ENCODE assay signal across 8 cellular contexts in the genomic region with DNA sequence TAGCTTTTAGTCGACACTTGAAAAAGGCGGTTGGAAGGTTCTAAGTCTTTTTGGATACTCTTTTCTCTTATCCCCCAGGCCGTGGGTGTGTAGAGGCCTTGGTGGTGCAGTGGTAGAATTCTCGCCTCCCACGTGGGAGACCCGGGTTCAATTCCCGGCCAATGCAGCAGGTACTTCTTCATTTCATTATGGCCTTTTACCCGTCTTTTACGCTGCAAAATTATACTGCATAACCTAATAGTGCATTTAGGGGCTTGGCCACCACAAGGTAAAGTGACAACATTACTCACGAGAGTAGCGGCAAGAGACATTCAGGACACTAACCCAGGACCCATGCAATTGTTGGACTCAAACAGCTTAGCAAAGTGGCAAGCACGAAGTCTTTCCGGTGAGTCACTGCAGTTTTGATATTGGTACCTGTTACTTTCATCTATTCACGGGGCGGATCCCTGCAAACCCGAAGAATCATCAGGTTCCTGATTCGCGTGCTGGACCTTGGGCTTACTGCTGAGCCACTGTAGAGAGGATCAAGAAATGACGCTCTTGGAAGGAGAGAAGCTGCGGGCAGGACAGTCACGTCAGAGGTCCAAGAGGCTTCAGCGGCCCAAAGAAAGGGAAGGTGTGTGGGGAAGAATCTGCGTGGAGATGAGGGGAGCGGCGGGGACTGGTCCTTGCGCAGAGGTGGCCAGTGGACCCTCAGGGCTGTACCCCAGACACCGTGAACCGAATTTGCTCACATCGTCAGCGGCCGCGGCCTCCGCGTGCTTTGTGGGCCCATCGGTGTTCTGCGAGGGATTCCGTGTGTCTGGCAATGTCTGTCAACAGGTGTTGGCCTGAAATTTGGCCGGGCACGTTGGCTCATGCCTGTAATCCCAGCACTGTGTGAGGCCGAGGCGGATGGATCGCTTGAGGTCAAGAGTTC. TPM values are rescaled to one million over a fixed set of nuclear protein-coding genes. Genes with fewer than 3 reads are reported as not detected.
DNase-seq lines count a peak whose midpoint lies in the region; ATAC-seq, FAIRE-seq and TF ChIP-seq lines count a peak whose summit lies in the region.

No MANE protein-coding gene starts in this region.

- H4K8ac ChIP-seq in H1 (ENCODE audit: extremely low read depth, insufficient read depth, low read length) = no peak overlapping the region

- no peak overlapping the region for H2BK5ac ChIP-seq in H1 (ENCODE audit: low read depth, low read length)

- no peaks in the 10 kb centered on the region for H3K23me2 ChIP-seq in H1 (ENCODE audit: low read depth, low read length)

- intact Hi-C loops in posterior cingulate gyrus (cut with DNase I) = no loop called here

- no peak overlapping the region for H3K4me2 ChIP-seq in H1 (ENCODE audit: insufficient read depth in 1 of 2, low read depth in 2 of 2, low read length in 2 of 2)

- H3K4me1 Mint-ChIP-seq in WTC11 = 0 out of 2 replicates have a peak, but pooled peaks cover 5% of the 10 kb centered on the region

- no peak for FAIRE-seq in H1 (lab: Jason Lieb, UNC)

- peaks cover 0 to 2% (median 0%) of the 10 kb centered on the region in 4 experiments; a peak in 1 of 7 replicates for H3K27me3 ChIP-seq in H1 (replicated peaks in 1 of 4; ENCODE audit: control insufficient read depth in 3 of 4, extremely low read depth in 1 of 4, insufficient read depth in 3 of 4, low read length in 3 of 4)

- no peak for TF ChIP-seq POLR2A in H1 (IDR thresholded peaks at IDR 0.05; ENCODE audit: control extremely low read depth in 1 of 2, low read depth in 2 of 2, low read length in 2 of 2)

- no peaks in the 10 kb centered on the region for H3K9me3 ChIP-seq in H1 (ENCODE audit: insufficient read depth in 2 of 2, low read depth in 1 of 2, low read length in 1 of 2)

- H3K23ac ChIP-seq in H1 (ENCODE audit: insufficient read length) = no peak overlapping the region

- H3K4me3 ChIP-seq in Jurkat, Clone E6-1 (ENCODE audit: low read length) = no peak overlapping the region
- H3K4me3 ChIP-seq in H1 (ENCODE audit: extremely low read depth in 1 of 4, insufficient read depth in 2 of 4, low read depth in 3 of 4, low read length in 4 of 4) = no peak overlapping the region

- H3K9ac ChIP-seq in H1 (replicated peaks in 1 of 4; ENCODE audit: extremely low read depth in 1 of 4, low read depth in 3 of 4, low read length in 3 of 4) = no peak overlapping the region

- no peak overlapping the region for H2AFZ ChIP-seq in H1 (ENCODE audit: low read length)

- CTCF ChIA-PET in WTC11 (lab: Charles Lee) (interaction anchor here (0.8 to 3.0 kb wide), 5 partner anchors 18 to 106 kb away, joined by 3 to 14 read pairs (median 7); no protein-coding TSS in a partner anchor), H1 (lab: Charles Lee; ENCODE audit: partially characterized antibody) (interaction anchor here (0.8 to 29.9 kb wide), 11 partner anchors 11 to 285 kb away, joined by 3 to 723 read pairs (median 4); no protein-coding TSS in a partner anchor)

- TF ChIP-seq CTCF in WTC11 (IDR thresholded peaks at IDR 0.05) (no peak), H1 (IDR thresholded peaks at IDR 0.05; ENCODE audit: control extremely low read depth in 1 of 3, insufficient read depth in 1 of 3, low read depth in 1 of 3, low read length in 3 of 3) (no peak)

- no peak for TF ChIP-seq RAD21 in H1 (IDR thresholded peaks at IDR 0.05 in 1 of 2, conservative IDR thresholded peaks at IDR 0.05 in 1 of 2; ENCODE audit: low read depth in 2 of 2, low read length in 2 of 2)

- H3K27ac Mint-ChIP-seq in WTC11 = no peak overlapping the region

- H3K36me3 Mint-ChIP-seq in WTC11 = no peaks in the 10 kb centered on the region

- peaks cover 0 to 4% (median 0%) of the 10 kb centered on the region in 4 experiments; a peak in 2 of 7 replicates for H3K4me1 ChIP-seq in H1 (replicated peaks in 1 of 4; ENCODE audit: control insufficient read depth in 3 of 4, insufficient read depth in 4 of 4, low read length in 3 of 4)

- H3K27me3 Mint-ChIP-seq in WTC11 (ENCODE audit: low read depth) = no peaks in the 10 kb centered on the region

- no peak overlapping the region for H4K91ac ChIP-seq in H1 (replicated peaks; ENCODE audit: insufficient read length, low read length)

- no peak overlapping the region for H3K4me3 Mint-ChIP-seq in WTC11

- H2BK15ac ChIP-seq in H1 (ENCODE audit: low read length) = no peak overlapping the region

- H2BK120ac ChIP-seq in H1 (replicated peaks; ENCODE audit: low read depth, low read length) = no peak overlapping the region

- no peaks in the 10 kb centered on the region for H3K9me3 Mint-ChIP-seq in WTC11

- H3K4ac ChIP-seq in H1 (replicated peaks; ENCODE audit: insufficient read length, low read depth, low read length) = no peak overlapping the region

- DNase-seq in ELR (ENCODE audit: low read depth) = peak; percentile 88
- DNase-seq in Jurkat, Clone E6-1 (ENCODE audit: low read depth, low spot score) = peak; percentile 80
- peak; percentile 63 for DNase-seq in WTC11 (ENCODE audit: low spot score)
- DNase-seq in H1 (ENCODE audit: low read depth in 1 of 2, low spot score in 2 of 2) = peak; percentile 39 to 79
- DNase-seq in posterior cingulate gyrus = peak in 6 of 10 donors; percentile 8 to 90 (median 42)
- DNase-seq in amygdala (lab: John Stamatoyannopoulos, UW) = no peak

- no peak overlapping the region for H3K14ac ChIP-seq in H1 (ENCODE audit: insufficient read length)

- no peaks in the 10 kb centered on the region for H3K79me1 ChIP-seq in H1 (ENCODE audit: low read depth, low read length)

- no peak overlapping the region for H4K5ac ChIP-seq in H1 (ENCODE audit: insufficient read length, low read depth, low read length)

- H4K20me1 ChIP-seq in H1 (replicated peaks in 1 of 2; ENCODE audit: control insufficient read depth in 1 of 2, insufficient read depth in 2 of 2, low read length in 2 of 2) = no peaks in the 10 kb centered on the region

- 84% methylated on average over 42 of the region's 42 CpGs; no CpG with 5 or more reads in 1 of the 2 experiments for WGBS in H1 (ENCODE audit: extremely low coverage in 1 of 2, insufficient coverage in 1 of 2, insufficient read length in 1 of 2, insufficient replicate concordance in 2 of 2, low coverage in 1 of 2, low lambda C conversion rate in 2 of 2, missing lambda C conversion rate in 1 of 2), 2 experiments

- no peak overlapping the region for H2AK5ac ChIP-seq in H1 (ENCODE audit: low read depth, low read length)

- H3K36me3 ChIP-seq in H1 (ENCODE audit: control insufficient read depth in 2 of 4, insufficient read depth in 4 of 4, low read length in 3 of 4) = no peaks in the 10 kb centered on the region

- POLR2A ChIA-PET in WTC11 (lab: Charles Lee) (no interaction called here), H1 (lab: Charles Lee; ENCODE audit: partially characterized antibody) (interaction anchor here (0.6 to 1.5 kb wide), 5 partner anchors 15 to 214 kb away, joined by 3 to 7 read pairs (median 3); no protein-coding TSS in a partner anchor)

- no peak overlapping the region for H3K18ac ChIP-seq in H1 (ENCODE audit: extremely low read depth, low read length)

- TF ChIP-seq EP300 in H1 (IDR thresholded peaks at IDR 0.05; ENCODE audit: borderline replicate concordance in 1 of 2, low read depth in 2 of 2, low read length in 2 of 2) = no peak

- no peak overlapping the region for H3K27ac ChIP-seq in H1 (ENCODE audit: low read depth, low read length)

- no peak overlapping the region for H3K56ac ChIP-seq in H1 (replicated peaks; ENCODE audit: insufficient read length, low read depth, low read length)

- no peaks in the 10 kb centered on the region for H3K79me2 ChIP-seq in H1 (ENCODE audit: control insufficient read depth in 1 of 2, insufficient read depth in 2 of 2, low read length in 2 of 2)

- H2BK12ac ChIP-seq in H1 (ENCODE audit: low read depth, low read length) = peak overlapping the region; percentile 3; the same call in 1 of the 2 replicates

- ATAC-seq in WTC11 = peak; percentile 89
- ATAC-seq in GM19328 (IDR thresholded peaks at IDR 0.05; ENCODE audit: unreplicated experiment) = no peak
- no peak for ATAC-seq in HG03442 (IDR thresholded peaks at IDR 0.05; ENCODE audit: unreplicated experiment)

- no peak overlapping the region for H2BK20ac ChIP-seq in H1 (ENCODE audit: low read length)

TF ChIP-seq in WTC11, 78 proteins besides CTCF, POLR2A, EP300 and RAD21 (continues in another document):
- TF ChIP-seq FOXK1 (CRISPR knock-in tag; IDR thresholded peaks at IDR 0.05) = 0 out of 2 replicates have a peak, but pooled peaks have one; percentile 14
- 0 out of 2 replicates have a peak, but pooled peaks have one; percentile 31 for TF ChIP-seq MXD4 (CRISPR knock-in tag; IDR thresholded peaks at IDR 0.05; ENCODE audit: borderline replicate concordance)
- no peak for TF ChIP-seq RORB (CRISPR knock-in tag; IDR thresholded peaks at IDR 0.05)

TF ChIP-seq in H1, 55 proteins besides CTCF, POLR2A, EP300 and RAD21 (continues in another document):
- TF ChIP-seq SIN3A (conservative IDR thresholded peaks at IDR 0.05 in 1 of 2, IDR thresholded peaks at IDR 0.05 in 1 of 2; ENCODE audit: low read depth in 1 of 2, low read length in 2 of 2) = no peak
- TF ChIP-seq YY1 (IDR thresholded peaks at IDR 0.05; ENCODE audit: low read depth, low read length) = no peak
- no peak for TF ChIP-seq ASH2L (IDR thresholded peaks at IDR 0.05; ENCODE audit: low read length)
- TF ChIP-seq GTF2F1 (IDR thresholded peaks at IDR 0.05; ENCODE audit: borderline replicate concordance, low read depth, low read length) = no peak
- no peak for TF ChIP-seq CTBP2 (IDR thresholded peaks at IDR 0.05; ENCODE audit: borderline replicate concordance, insufficient read depth, insufficient read length, low read length)
- TF ChIP-seq TBP (IDR thresholded peaks at IDR 0.05; ENCODE audit: low read depth, low read length) = peak; percentile 99
- no peak for TF ChIP-seq RXRA (IDR thresholded peaks at IDR 0.05; ENCODE audit: insufficient read depth, low read depth, low read length)
- no peak for TF ChIP-seq POU5F1 (IDR thresholded peaks at IDR 0.05; ENCODE audit: low read depth, low read length)
- 0 out of 2 replicates have a peak, but pooled peaks have one; percentile 58 for TF ChIP-seq SP4 (IDR thresholded peaks at IDR 0.05; ENCODE audit: low read length)
- TF ChIP-seq MAFK (IDR thresholded peaks at IDR 0.05; ENCODE audit: low read depth, low read length) = peak; percentile 76; the same call in 1 of the 2 replicates

RNA-seq across cellular contexts. Expression of a gene that starts 12.9 kb away (rescaled TPM):
- not detected for polyA plus RNA-seq in Jurkat, Clone E6-1 (2012; ENCODE audit: insufficient read depth, insufficient read length)
- 1,028 to 1,267 TPM (median 1,197 TPM) in 3 replicates for total RNA-seq in WTC11 (2021)
- total RNA-seq in H1 (2021; fragmentation: NEBNext Ultra II Directional; extraction: Animal tissue kit (Norgen Biotek cat#: 25700)) = 1,303 and 1,497 TPM in 2 replicates
- under 0.01 and 145 TPM in 2 replicates for polyA plus RNA-seq in H1 (2011; rRNA removed)
- under 0.01 TPM for polyA plus RNA-seq in H1 (2011; cell fraction: cytosol; rRNA removed)
- polyA plus RNA-seq in H1 (2011; cell fraction: nucleus; rRNA removed) = under 0.01 TPM
- 20.3 to 94.3 TPM in 2 of 4 replicates, not detected in the others for polyA plus RNA-seq in H1 (2012, experiment 1 of 2)
- polyA plus RNA-seq in H1 (2012, experiment 2 of 2) = not detected
- not detected for polyA plus RNA-seq in H1 (2013, experiment 1 of 2)
- polyA plus RNA-seq in H1 (2013, experiment 2 of 2) = not detected
- 10,411 and 22,262 TPM in 2 replicates for polyA minus RNA-seq in H1 (2011; rRNA and poly(A)+ RNA removed)
- 59,319 TPM for polyA minus RNA-seq in H1 (2011; cell fraction: cytosol; rRNA and poly(A)+ RNA removed)
- 43,973 TPM for polyA minus RNA-seq in H1 (2011; cell fraction: nucleus; rRNA and poly(A)+ RNA removed)

Comparison
In these comparisons a context has a peak if more than half of its experiments do, and no peak if none do; other contexts are left out.
1. DNase-seq: peak in ELR (single experiment), Jurkat, Clone E6-1 (single experiment), WTC11 (single experiment), H1 (2 of 2) and posterior cingulate gyrus (6 of 10); none in amygdala (0 of 56).